Comparison of ENCODE assay signal across 8 cellular contexts in genomic region chr22:37428649-37429586, GRCh38.
DNase-seq lines count a peak whose midpoint lies in the region; ATAC-seq lines count a peak whose summit lies in the region.

No MANE protein-coding gene starts in this region.

- no peak for ATAC-seq in HG02885 (IDR thresholded peaks at IDR 0.05; ENCODE audit: poor library complexity, unreplicated experiment)
- ATAC-seq in GM19455 (IDR thresholded peaks at IDR 0.05; ENCODE audit: unreplicated experiment), result no peak

- peaks cover 52% of the 10 kb centered on the region for H3K27me3 ChIP-seq in adipocyte (replicated peaks; ENCODE audit: control insufficient read depth, insufficient read depth, low read length)

- no peaks in the 10 kb centered on the region for H3K36me3 ChIP-seq in adipocyte (ENCODE audit: control insufficient read depth, insufficient read depth, low read length, severe bottlenecking)

- peak; percentile 67 for DNase-seq in AG20443 (ENCODE audit: low spot score)
- peak; percentile 32 for DNase-seq in HCEC 1CT
- peak; percentile 9 for DNase-seq in SKM-1 (lab: John Stamatoyannopoulos, UW; ENCODE audit: unreplicated experiment)
- peak; percentile 69 for DNase-seq in adipocyte (ENCODE audit: low read depth)
- peak; percentile 76 for DNase-seq in islet precursor cell
- DNase-seq in stimulated activated CD8-positive, alpha-beta memory T cell treated with anti-CD3 and anti-CD28 coated beads, Interleukin-12 subunit alpha, Interleukin-12 subunit beta, amount 100 ng/mL, for 1 hour (ENCODE audit: low read depth), result peak; percentile 37

- peaks cover 6% of the 10 kb centered on the region for H3K4me1 ChIP-seq in adipocyte (ENCODE audit: control insufficient read depth, insufficient read depth, low read length)

- no peak overlapping the region for H3K9ac ChIP-seq in adipocyte (ENCODE audit: low read length)

- peaks cover 16% of the 10 kb centered on the region for H3K9me3 ChIP-seq in adipocyte (ENCODE audit: control insufficient read depth, low read length)

- H3K4me3 ChIP-seq in adipocyte (ENCODE audit: low read length), result no peak overlapping the region

Comparison
In these comparisons a context has a peak if more than half of its experiments do, and no peak if none do; other contexts are left out.
1. DNase-seq: peak in every context shown above with its lines; median percentile 76 in islet precursor cell; 69 in adipocyte; 67 in AG20443; 37 in stimulated activated CD8-positive, alpha-beta memory T cell treated with anti-CD3 and anti-CD28 coated beads, Interleukin-12 subunit alpha, Interleukin-12 subunit beta, amount 100 ng/mL, for 1 hour; 32 in HCEC 1CT; 9 in SKM-1.